9 cellular contexts compared by ENCODE assay signal in genomic region chr6:132063738-132064137, GRCh38.
A peak's percentile ranks its signal among the peaks of the same experiment; 100 is the strongest.
DNase-seq lines count a peak whose midpoint lies in the region; ATAC-seq and TF ChIP-seq lines count a peak whose summit lies in the region.
"Had no signal": no experiment of that assay in that cellular context is flagged by ENCODE, and none has a peak within 500 bp of the region (broad histone marks: within the 10 kb centered on the region; RNA-seq: fewer than 3 reads in every experiment).

No MANE protein-coding gene starts in this region.

- H3K79me1 ChIP-seq in trophoblast cell (ENCODE audit: low read length), result peaks cover 4% of the 10 kb centered on the region

- H2AFZ ChIP-seq in trophoblast cell (ENCODE audit: insufficient read depth, low read length, poor library complexity), result no peak overlapping the region

- DNase-seq in GM04504 (ENCODE audit: low read depth) (peak; percentile 52), RWPE2 (ENCODE audit: low spot score) (no peak), foreskin keratinocyte (peak; percentile 61 to 80), trophoblast cell (peak; percentile 63 to 73), inferior parietal cortex (ENCODE audit: extremely low spot score) (no peak), NCI-H2081 (lab: John Stamatoyannopoulos, UW) (no peak)
- no peak for DNase-seq in stimulated activated CD4-positive, alpha-beta T cell treated with anti-CD3 and anti-CD28 coated beads, Interleukin-12 subunit alpha, Interleukin-12 subunit beta, amount 100 ng/mL, for 4 hours
- DNase-seq: pancreas had no signal

- H2BK12ac ChIP-seq in trophoblast cell (ENCODE audit: low read length), result no peak overlapping the region

- H3K14ac ChIP-seq in trophoblast cell (ENCODE audit: low read length), result no peak overlapping the region

- H4K12ac ChIP-seq in trophoblast cell (ENCODE audit: low read depth, low read length), result no peak overlapping the region

- no peak overlapping the region for H3K4ac ChIP-seq in trophoblast cell (ENCODE audit: low read depth, low read length)

- no peak overlapping the region for H3K4me2 ChIP-seq in trophoblast cell (ENCODE audit: low read length)

- peak overlapping the region; percentile 73 for H3K27ac ChIP-seq in RWPE2 (ENCODE audit: poor library complexity, severe bottlenecking)
- H3K27ac ChIP-seq in foreskin keratinocyte, result no peak overlapping the region
- peak overlapping the region; percentile 79 for H3K27ac ChIP-seq in trophoblast cell (ENCODE audit: low read depth, low read length)
- H3K27ac ChIP-seq: pancreas had no signal

- H2BK5ac ChIP-seq in trophoblast cell (ENCODE audit: low read depth, low read length, poor library complexity), result no peak overlapping the region

- no peak for TF ChIP-seq CTCF in RWPE2 (IDR thresholded peaks at IDR 0.05; ENCODE audit: poor library complexity, severe bottlenecking)
- no peak for TF ChIP-seq CTCF in foreskin keratinocyte (conservative IDR thresholded peaks at IDR 0.05)

- ATAC-seq in RWPE2 (ENCODE audit: low read depth) (peak; percentile 89), foreskin keratinocyte (peak; percentile 86), HG02852 (IDR thresholded peaks at IDR 0.05; ENCODE audit: unreplicated experiment) (no peak)

- H3K18ac ChIP-seq in trophoblast cell (ENCODE audit: low read length), result no peak overlapping the region

- no CpG with 5 or more reads among the region's 2 CpGs for WGBS in trophoblast cell (ENCODE audit: extremely low coverage, insufficient coverage, insufficient read length)

- H3K4me1 ChIP-seq in RWPE2 (ENCODE audit: insufficient read depth, poor library complexity, severe bottlenecking), result peaks cover 42% of the 10 kb centered on the region
- peaks cover 27% of the 10 kb centered on the region for H3K4me1 ChIP-seq in foreskin keratinocyte
- H3K4me1 ChIP-seq in trophoblast cell (ENCODE audit: control insufficient read depth in 1 of 2, insufficient read depth in 2 of 2, low read length in 2 of 2), result peaks cover 0 to 4% of the 10 kb centered on the region in 2 experiments
- H3K4me1 ChIP-seq: pancreas had no signal

- H2AK5ac ChIP-seq in trophoblast cell (ENCODE audit: low read length), result no peak overlapping the region

- H3K4me3 ChIP-seq in RWPE2 (ENCODE audit: severe bottlenecking) (no peak overlapping the region), trophoblast cell (ENCODE audit: low read depth, low read length) (no peak overlapping the region)
- H3K4me3 ChIP-seq: pancreas had no signal

- H3K27me3 ChIP-seq in RWPE2 (ENCODE audit: insufficient read depth, poor library complexity, severe bottlenecking) (no peaks in the 10 kb centered on the region), foreskin keratinocyte (no peaks in the 10 kb centered on the region), trophoblast cell (ENCODE audit: insufficient read depth, low read length) (no peaks in the 10 kb centered on the region)
- H3K27me3 ChIP-seq: pancreas had no signal

- H3K23ac ChIP-seq in trophoblast cell (ENCODE audit: low read length), result no peak overlapping the region

- no peaks in the 10 kb centered on the region for H3K79me2 ChIP-seq in trophoblast cell (ENCODE audit: control insufficient read depth, insufficient read depth, low read length, poor library complexity)

- no peak overlapping the region for H2BK120ac ChIP-seq in trophoblast cell (ENCODE audit: insufficient read depth, low read length, poor library complexity)

- H3K36me3 ChIP-seq in RWPE2 (ENCODE audit: low read depth), result no peaks in the 10 kb centered on the region
- H3K36me3 ChIP-seq in trophoblast cell (ENCODE audit: control insufficient read depth in 1 of 2, insufficient read depth in 2 of 2, low read length in 2 of 2), result peaks cover 0 to 2% of the 10 kb centered on the region in 2 experiments
- H3K36me3 ChIP-seq: pancreas had no signal

- no peak overlapping the region for H4K91ac ChIP-seq in trophoblast cell (ENCODE audit: low read depth, low read length)

- H3K9me3 ChIP-seq in RWPE2 (ENCODE audit: severe bottlenecking) (no peaks in the 10 kb centered on the region), trophoblast cell (ENCODE audit: insufficient read depth, low read depth, low read length) (no peaks in the 10 kb centered on the region)
- H3K9me3 ChIP-seq: pancreas had no signal

- H3K9ac ChIP-seq in trophoblast cell (ENCODE audit: low read length), result no peak overlapping the region

- H4K8ac ChIP-seq in trophoblast cell (ENCODE audit: low read depth, low read length), result no peak overlapping the region

Comparison
In these comparisons a context has a peak if more than half of its experiments do, and no peak if none do; other contexts are left out.
1. DNase-seq: peak in GM04504 (single experiment), foreskin keratinocyte (2 of 2) and trophoblast cell (2 of 2); none in RWPE2 (single experiment), inferior parietal cortex (single experiment), stimulated activated CD4-positive, alpha-beta T cell treated with anti-CD3 and anti-CD28 coated beads, Interleukin-12 subunit alpha, Interleukin-12 subunit beta, amount 100 ng/mL, for 4 hours (single experiment) and NCI-H2081 (0 of 2).